In genomic region chr10:96720422-96721206, GRCh38 we compare ENCODE assay signal across 8 cellular contexts. TPM values are rescaled to one million over a fixed set of nuclear protein-coding genes. Genes with fewer than 3 reads are reported as not detected.
DNase-seq lines count a peak whose midpoint lies in the region; ATAC-seq, FAIRE-seq and TF ChIP-seq lines count a peak whose summit lies in the region.

PIK3AP1 (minus strand) TSS chr10:96720514; CDS start chr10:96720394, 120 bp downstream.

- peaks cover 50% of the 10 kb centered on the region for H3K27me3 Mint-ChIP-seq in type B pancreatic cell

- H3K4me3 ChIP-seq in pancreas, result peak within 1 kb of the TSS; percentile 40 to 72 (median 65)

- H3K36me3 Mint-ChIP-seq in type B pancreatic cell, result no peaks in the 10 kb centered on the region

- peak; percentile 39 for DNase-seq in Ammon's horn (ENCODE audit: low spot score)
- DNase-seq in NCI-H82 (lab: John Stamatoyannopoulos, UW), result peak; percentile 95
- DNase-seq in activated T-cell treated with anti-CD3 and anti-CD28 coated beads, Interleukin-2, amount 50 U/mL, for 1 hour, result peak; percentile 57
- DNase-seq in germinal center (ENCODE audit: low spot score), result peak; percentile 86
- peak; percentile 64 to 88 (median 77) for DNase-seq in pancreas
- DNase-seq in type B pancreatic cell (ENCODE audit: extremely low spot score, unreplicated experiment), result no peak

- no peaks in the 10 kb centered on the region for H3K9me3 ChIP-seq in pancreas

- H3K27ac ChIP-seq in pancreas, result peak within 1 kb of the TSS; percentile 52 to 89 (median 68)

- peaks cover 0 to 14% (median 13%) of the 10 kb centered on the region in 3 donors for H3K4me1 ChIP-seq in pancreas

- H3K4me1 Mint-ChIP-seq in type B pancreatic cell (ENCODE audit: unreplicated experiment), result peaks cover 17% of the 10 kb centered on the region

- no peaks in the 10 kb centered on the region for H3K9me3 Mint-ChIP-seq in type B pancreatic cell

- ATAC-seq in GM19035 (IDR thresholded peaks at IDR 0.05; ENCODE audit: unreplicated experiment) (peak; percentile 58), HG03342 (IDR thresholded peaks at IDR 0.05; ENCODE audit: unreplicated experiment) (peak; percentile 50), pancreas (peak; percentile 80 to 87 (median 82))

- no peaks in the 10 kb centered on the region for H3K27me3 ChIP-seq in pancreas

- intact Hi-C loops in pancreas (cut with DNase I), result loop anchor here in 1 of 3 donors (5.0 kb wide), 1 partner anchor 83 kb away; no protein-coding TSS in a partner anchor

- H3K27ac Mint-ChIP-seq in type B pancreatic cell, result peak within 1 kb of the TSS; percentile 29

- TF ChIP-seq CTCF in pancreas (IDR thresholded peaks at IDR 0.05), result no peak
- no peak for TF ChIP-seq CTCF in type B pancreatic cell (conservative IDR thresholded peaks at IDR 0.05)

- WGBS in pancreas, 2 donors, result 1 to 3% methylated on average over 36 to 52 of the region's 52 CpGs

- H3K36me3 ChIP-seq in pancreas, result no peaks in the 10 kb centered on the region

- no peak for FAIRE-seq in pancreas (lab: Jason Lieb, UNC)

- peak within 1 kb of the TSS; percentile 93 for H3K4me3 Mint-ChIP-seq in type B pancreatic cell

RNA-seq across cellular contexts. Expression of gene PIK3AP1, which starts in this region (rescaled TPM):
- total RNA-seq in pancreas (10 to 100 TPM; 15.0 to 71.0 (median 32.0) TPM), type B pancreatic cell (ENCODE audit: low replicate concordance) (3.5 and 3.7 TPM in 2 replicates)
- polyA plus RNA-seq in pancreas, result 10 to 100 TPM; 15.7 to 16.2 TPM
